8 cellular contexts compared by ENCODE assay signal in the genomic region with DNA sequence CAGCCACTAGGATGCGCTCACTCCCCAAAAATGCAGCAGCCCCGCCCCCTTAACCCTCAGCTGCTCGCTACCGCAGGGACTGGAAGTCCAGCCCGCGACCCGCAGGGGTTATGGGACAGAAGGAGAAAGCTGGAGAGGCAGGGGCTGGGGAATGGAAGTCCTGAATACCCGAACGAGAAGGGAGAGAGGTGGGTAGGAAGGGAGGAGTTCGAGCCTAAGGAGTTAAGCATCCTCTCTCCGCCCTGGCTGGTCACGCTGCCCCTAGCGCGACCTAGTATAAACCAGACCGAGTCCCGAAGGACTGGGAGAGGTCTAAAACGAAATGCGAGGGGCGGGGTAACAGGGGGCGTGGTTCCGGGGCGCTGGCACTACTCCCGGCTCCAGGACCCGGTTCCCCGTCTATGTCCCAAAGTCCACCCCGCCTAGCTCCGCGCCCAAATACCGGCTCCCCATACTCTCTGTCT. TPM values are rescaled to one million over a fixed set of nuclear protein-coding genes. Genes with fewer than 3 reads are reported as not detected.
DNase-seq lines count a peak whose midpoint lies in the region; TF ChIP-seq lines count a peak whose summit lies in the region.

No MANE protein-coding gene starts in this region.

- H3K27me3 ChIP-seq in neural cell (ENCODE audit: insufficient read depth, low read depth, low read length) = no peaks in the 10 kb centered on the region

- peak overlapping the region; percentile 49 for H3K27ac Mint-ChIP-seq in stimulated activated naive CD8-positive, alpha-beta T cell treated with anti-CD3 and anti-CD28 coated beads, Interleukin-15, Interleukin-2, amounts not matched to agents 100 ng/mL and 50 ng/mL, for 24 hours

- peak overlapping the region; percentile 96 for H3K9ac ChIP-seq in neural cell (ENCODE audit: low read length)

- TF ChIP-seq CTCF in foreskin fibroblast (IDR thresholded peaks at IDR 0.05; ENCODE audit: low read depth, low read length) (peak; percentile 52), neural cell (IDR thresholded peaks at IDR 0.05; ENCODE audit: poor library complexity, severe bottlenecking) (peak; percentile 95)

- TF ChIP-seq EP300 in neural cell (conservative IDR thresholded peaks at IDR 0.05; ENCODE audit: poor library complexity, severe bottlenecking) = peak; percentile 15

- H3K9me2 ChIP-seq in neural cell (ENCODE audit: insufficient read depth, low read length) = no peaks in the 10 kb centered on the region

- peak overlapping the region; percentile 92 for H3K4me2 ChIP-seq in neural cell (ENCODE audit: low read length)

- no peaks in the 10 kb centered on the region for H3K27me3 Mint-ChIP-seq in stimulated activated naive CD8-positive, alpha-beta T cell treated with anti-CD3 and anti-CD28 coated beads, Interleukin-15, Interleukin-2, amounts not matched to agents 100 ng/mL and 50 ng/mL, for 24 hours

- H2AFZ ChIP-seq in neural cell (ENCODE audit: low read depth, low read length) = peak overlapping the region; percentile 97

- H3K36me3 ChIP-seq in neural cell (ENCODE audit: insufficient read depth, low read length) = no peaks in the 10 kb centered on the region

- H3K4me1 Mint-ChIP-seq in stimulated activated naive CD8-positive, alpha-beta T cell treated with anti-CD3 and anti-CD28 coated beads, Interleukin-15, Interleukin-2, amounts not matched to agents 100 ng/mL and 50 ng/mL, for 24 hours (ENCODE audit: low read depth) = peaks cover 72% of the 10 kb centered on the region

- H4K20me1 ChIP-seq in neural cell (ENCODE audit: insufficient read depth) = no peaks in the 10 kb centered on the region

- peak overlapping the region; percentile 87 to 92 for H3K4me3 ChIP-seq in foreskin fibroblast (ENCODE audit: low read depth in 1 of 2, low read length in 2 of 2)
- H3K4me3 ChIP-seq in neural cell (ENCODE audit: low read length) = peak overlapping the region; percentile 92

- peak overlapping the region; percentile 85 for H3K4me3 Mint-ChIP-seq in stimulated activated naive CD8-positive, alpha-beta T cell treated with anti-CD3 and anti-CD28 coated beads, Interleukin-15, Interleukin-2, amounts not matched to agents 100 ng/mL and 50 ng/mL, for 24 hours

- peak; percentile 84 for TF ChIP-seq RAD21 in neural cell (conservative IDR thresholded peaks at IDR 0.05)

- H3K36me3 Mint-ChIP-seq in stimulated activated naive CD8-positive, alpha-beta T cell treated with anti-CD3 and anti-CD28 coated beads, Interleukin-15, Interleukin-2, amounts not matched to agents 100 ng/mL and 50 ng/mL, for 24 hours (ENCODE audit: low read depth) = peaks cover 57% of the 10 kb centered on the region

- no peaks in the 10 kb centered on the region for H3F3A ChIP-seq in neural cell (ENCODE audit: insufficient read depth, low read length, poor library complexity, severe bottlenecking)

- H3K27ac ChIP-seq in neural cell (ENCODE audit: low read length) = peak overlapping the region; percentile 76

- no peaks in the 10 kb centered on the region for H3K9me3 Mint-ChIP-seq in stimulated activated naive CD8-positive, alpha-beta T cell treated with anti-CD3 and anti-CD28 coated beads, Interleukin-15, Interleukin-2, amounts not matched to agents 100 ng/mL and 50 ng/mL, for 24 hours

- no peaks in the 10 kb centered on the region for H3K9me3 ChIP-seq in neural cell (ENCODE audit: low read length)

- peaks cover 24% of the 10 kb centered on the region for H3K79me2 ChIP-seq in neural cell (replicated peaks; ENCODE audit: insufficient read depth, low read length)

- DNase-seq in NCI-H187 (lab: John Stamatoyannopoulos, UW) (peak; percentile 59 to 63), NCI-H187 treated with DMSO at 0.1 percent for 48 hours (lab: John Stamatoyannopoulos, UW) (no peak), HS-27A (ENCODE audit: low read depth) (peak; percentile 88), RKO (ENCODE audit: low spot score) (peak; percentile 89), foreskin fibroblast (peak; percentile 88 to 95)
- DNase-seq in activated gamma-delta T cell treated with anti-CD3 and anti-CD28 coated beads, Interleukin-2, amount 50 U/mL, for 16 hours (ENCODE audit: low read depth) = peak; percentile 71

TF ChIP-seq in neural cell, 6 proteins besides CTCF, POLR2A, EP300 and RAD21:
- TF ChIP-seq EZH2 (IDR thresholded peaks at IDR 0.05; ENCODE audit: borderline replicate concordance, insufficient read depth, low read length, poor library complexity, severe bottlenecking) (no peak), MXI1 (conservative IDR thresholded peaks at IDR 0.05; ENCODE audit: poor library complexity, severe bottlenecking) (peak; percentile 52), SMC3 (conservative IDR thresholded peaks at IDR 0.05; ENCODE audit: poor library complexity) (peak; percentile 80)
- TF ChIP-seq, protein P1, sequence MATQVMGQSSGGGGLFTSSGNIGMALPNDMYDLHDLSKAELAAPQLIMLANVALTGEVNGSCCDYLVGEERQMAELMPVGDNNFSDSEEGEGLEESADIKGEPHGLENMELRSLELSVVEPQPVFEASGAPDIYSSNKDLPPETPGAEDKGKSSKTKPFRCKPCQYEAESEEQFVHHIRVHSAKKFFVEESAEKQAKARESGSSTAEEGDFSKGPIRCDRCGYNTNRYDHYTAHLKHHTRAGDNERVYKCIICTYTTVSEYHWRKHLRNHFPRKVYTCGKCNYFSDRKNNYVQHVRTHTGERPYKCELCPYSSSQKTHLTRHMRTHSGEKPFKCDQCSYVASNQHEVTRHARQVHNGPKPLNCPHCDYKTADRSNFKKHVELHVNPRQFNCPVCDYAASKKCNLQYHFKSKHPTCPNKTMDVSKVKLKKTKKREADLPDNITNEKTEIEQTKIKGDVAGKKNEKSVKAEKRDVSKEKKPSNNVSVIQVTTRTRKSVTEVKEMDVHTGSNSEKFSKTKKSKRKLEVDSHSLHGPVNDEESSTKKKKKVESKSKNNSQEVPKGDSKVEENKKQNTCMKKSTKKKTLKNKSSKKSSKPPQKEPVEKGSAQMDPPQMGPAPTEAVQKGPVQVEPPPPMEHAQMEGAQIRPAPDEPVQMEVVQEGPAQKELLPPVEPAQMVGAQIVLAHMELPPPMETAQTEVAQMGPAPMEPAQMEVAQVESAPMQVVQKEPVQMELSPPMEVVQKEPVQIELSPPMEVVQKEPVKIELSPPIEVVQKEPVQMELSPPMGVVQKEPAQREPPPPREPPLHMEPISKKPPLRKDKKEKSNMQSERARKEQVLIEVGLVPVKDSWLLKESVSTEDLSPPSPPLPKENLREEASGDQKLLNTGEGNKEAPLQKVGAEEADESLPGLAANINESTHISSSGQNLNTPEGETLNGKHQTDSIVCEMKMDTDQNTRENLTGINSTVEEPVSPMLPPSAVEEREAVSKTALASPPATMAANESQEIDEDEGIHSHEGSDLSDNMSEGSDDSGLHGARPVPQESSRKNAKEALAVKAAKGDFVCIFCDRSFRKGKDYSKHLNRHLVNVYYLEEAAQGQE (IDR thresholded peaks at IDR 0.05; ENCODE audit: borderline replicate concordance) = peak; percentile 0

RNA-seq across cellular contexts. Expression of a gene that starts 0.4 kb away (rescaled TPM):
- 386 and 410 TPM in 2 replicates for polyA plus RNA-seq in neural cell
- polyA minus RNA-seq in neural cell = 161 and 174 TPM in 2 replicates

RNA-seq across cellular contexts. Expression of a gene that starts 6.4 kb away (rescaled TPM):
- not detected in 2 replicates for polyA plus RNA-seq in neural cell
- not detected in 2 replicates for polyA minus RNA-seq in neural cell

RNA-seq across cellular contexts. Expression of a gene that starts 6.8 kb away (rescaled TPM):
- 5.5 and 5.7 TPM in 2 replicates for polyA plus RNA-seq in neural cell
- polyA minus RNA-seq in neural cell = 2.7 and 2.9 TPM in 2 replicates

RNA-seq across cellular contexts. Expression of a gene that starts 8.0 kb away (rescaled TPM):
- 0.78 and 0.88 TPM in 2 replicates for polyA plus RNA-seq in neural cell
- polyA minus RNA-seq in neural cell = not detected in 2 replicates

RNA-seq across cellular contexts. Expression of a gene that starts 10.3 kb away (rescaled TPM):
- polyA plus RNA-seq in neural cell = 5.1 and 7.8 TPM in 2 replicates
- polyA minus RNA-seq in neural cell = 2.2 and 3.0 TPM in 2 replicates
